8 cellular contexts compared by ENCODE assay signal in genomic region chr12:51246254-51246853, GRCh38. TPM values are rescaled to one million over a fixed set of nuclear protein-coding genes. Genes with fewer than 3 reads are reported as not detected.
DNase-seq lines count a peak whose midpoint lies in the region; ATAC-seq and TF ChIP-seq lines count a peak whose summit lies in the region.

No MANE protein-coding gene starts in this region.

- peak overlapping the region; percentile 42 for H3K4me3 Mint-ChIP-seq in activated naive CD8-positive, alpha-beta T cell treated with anti-CD3 and anti-CD28 coated beads, Interleukin-2, amount 50 U/mL, for 24 hours

- H3K4me1 Mint-ChIP-seq in activated naive CD8-positive, alpha-beta T cell treated with anti-CD3 and anti-CD28 coated beads, Interleukin-2, amount 50 U/mL, for 24 hours: peaks cover 45% of the 10 kb centered on the region

- peak; percentile 25 for TF ChIP-seq CTCF in GM10248 (IDR thresholded peaks at IDR 0.05; ENCODE audit: control extremely low read depth, extremely low read depth, low read depth, missing control alignments)
- TF ChIP-seq CTCF in uterus (IDR thresholded peaks at IDR 0.05): no peak

- H3K27me3 ChIP-seq in uterus: no peaks in the 10 kb centered on the region

- H3K36me3 ChIP-seq in uterus: no peaks in the 10 kb centered on the region

- intact Hi-C loops in uterus (cut with DNase I; ENCODE audit: low total_unique reads): loop anchor here (5.0 kb wide), 1 partner anchor 34 kb away; no protein-coding TSS in a partner anchor

- no peak overlapping the region for H3K27ac ChIP-seq in uterus

- peak overlapping the region; percentile 90 for H3K27ac Mint-ChIP-seq in activated naive CD8-positive, alpha-beta T cell treated with anti-CD3 and anti-CD28 coated beads, Interleukin-2, amount 50 U/mL, for 24 hours

- no peak for DNase-seq in GM10248 (ENCODE audit: extremely low spot score)
- DNase-seq in NCI-H2227 treated with DMSO at 0.1 percent for 48 hours (lab: John Stamatoyannopoulos, UW): peak; percentile 43
- DNase-seq in activated naive CD8-positive, alpha-beta T cell treated with anti-CD3 and anti-CD28 coated beads, Interleukin-2, amount 50 U/mL, for 24 hours: no peak
- DNase-seq in left kidney (ENCODE audit: low read depth, low spot score): peak; percentile 39
- no peak for DNase-seq in retina
- DNase-seq in uterus: no peak
- no peak for DNase-seq in 8988T
- DNase-seq in NCI-H2196 (lab: John Stamatoyannopoulos, UW; ENCODE audit: unreplicated experiment): no peak

- no peaks in the 10 kb centered on the region for H3K9me3 ChIP-seq in uterus

- peak; percentile 42 for ATAC-seq in activated naive CD8-positive, alpha-beta T cell treated with anti-CD3 and anti-CD28 coated beads, Interleukin-2, amount 50 U/mL, for 24 hours

- no peaks in the 10 kb centered on the region for H3K4me1 ChIP-seq in uterus

- no peak for TF ChIP-seq POLR2A in uterus (IDR thresholded peaks at IDR 0.05)

- POLR2A ChIA-PET in GM10248 (lab: Yijun Ruan, JAX): interaction anchor here (1.0 kb wide), 1 partner anchor 8 kb away, joined by 8 read pairs; no protein-coding TSS in a partner anchor

- peaks cover 28% of the 10 kb centered on the region for H3K36me3 Mint-ChIP-seq in activated naive CD8-positive, alpha-beta T cell treated with anti-CD3 and anti-CD28 coated beads, Interleukin-2, amount 50 U/mL, for 24 hours (ENCODE audit: low read depth)

- CTCF ChIA-PET in GM10248 (lab: Yijun Ruan, JAX): interaction anchor here (1.0 to 1.1 kb wide), 3 partner anchors 17 to 95 kb away, joined by 3 to 4 read pairs (median 3); no protein-coding TSS in a partner anchor

- no peaks in the 10 kb centered on the region for H3K9me3 Mint-ChIP-seq in activated naive CD8-positive, alpha-beta T cell treated with anti-CD3 and anti-CD28 coated beads, Interleukin-2, amount 50 U/mL, for 24 hours

- H3K4me3 ChIP-seq in uterus: no peak overlapping the region

- H3K27me3 Mint-ChIP-seq in activated naive CD8-positive, alpha-beta T cell treated with anti-CD3 and anti-CD28 coated beads, Interleukin-2, amount 50 U/mL, for 24 hours: no peaks in the 10 kb centered on the region

RNA-seq across cellular contexts. Expression of gene DAZAP2, which starts 7.7 kb away (rescaled TPM):
- total RNA-seq in uterus: 100 to 1,000 TPM in 3 of 4 donors, 10 to 100 TPM in 1; 63.3 to 229 (median 192) TPM

RNA-seq across cellular contexts. Expression of gene SMAGP, which starts 23.9 kb away (rescaled TPM):
- total RNA-seq in uterus: 10 to 100 TPM in 2 of 4 donors, 1 to 10 TPM in 2; 1.2 to 19.0 (median 9.5) TPM

RNA-seq across cellular contexts. Expression of gene POU6F1, which starts 28.5 kb away (rescaled TPM):
- 10 to 100 TPM in 1 of 4 donors, 1 to 10 TPM in 3; 2.6 to 60.6 (median 5.8) TPM for total RNA-seq in uterus

Comparison
In these comparisons a context has a peak if more than half of its experiments do, and no peak if none do; other contexts are left out.
1. DNase-seq: peak in NCI-H2227 treated with DMSO at 0.1 percent for 48 hours (single experiment) and left kidney (single experiment); none in GM10248 (single experiment), activated naive CD8-positive, alpha-beta T cell treated with anti-CD3 and anti-CD28 coated beads, Interleukin-2, amount 50 U/mL, for 24 hours (single experiment), retina (single experiment), uterus (0 of 2), 8988T (single experiment) and NCI-H2196 (single experiment).